ENCODE assay signal across 17 cellular contexts in genomic region chr9:105006514-105006913, GRCh38.
"Had no signal": no experiment of that assay in that cellular context is flagged by ENCODE, and none has a peak within 500 bp of the region (broad histone marks: within the 10 kb centered on the region; RNA-seq: fewer than 3 reads in every experiment).

No MANE protein-coding gene starts in this region.

- H3K27ac Mint-ChIP-seq: activated CD8-positive, alpha-beta T cell treated with anti-CD3 and anti-CD28 coated beads, Interleukin-2, amount 10 ng/mL, durations not matched to agents 7 days and 5 days; activated naive CD4-positive, alpha-beta T cell treated with anti-CD3 and anti-CD28 coated beads for 36 hours; activated T-helper 1 cell treated with anti-CD3 and anti-CD28 coated beads, Interleukin-12 subunit alpha, Interleukin-12 subunit beta, Interleukin-2, Interleukin-4 antibody, amounts not matched to agents 30 ng/mL and 10 ng/mL and 1 ng/mL, durations not matched to agents 14 hours and 24 hours and 36 hours; nephron; T-cell had no signal

- H3K27me3 Mint-ChIP-seq: T-cell had no signal

- H3K4me1 ChIP-seq: esophagus muscularis mucosa had no signal

- H3K9me3 ChIP-seq: adrenal gland, esophagus muscularis mucosa, sigmoid colon, thoracic aorta had no signal

- H3K4me1 Mint-ChIP-seq: nephron had no signal

- H3K9me3 Mint-ChIP-seq: activated naive CD4-positive, alpha-beta T cell treated with anti-CD3 and anti-CD28 coated beads for 36 hours; activated T-helper 1 cell treated with anti-CD3 and anti-CD28 coated beads, Interleukin-12 subunit alpha, Interleukin-12 subunit beta, Interleukin-2, Interleukin-4 antibody, amounts not matched to agents 30 ng/mL and 10 ng/mL and 1 ng/mL, durations not matched to agents 14 hours and 24 hours and 36 hours; nephron; stimulated activated naive CD8-positive, alpha-beta T cell treated with anti-CD3 and anti-CD28 coated beads, Interleukin-15, amount 100 ng/mL, for 72 hours; T-cell had no signal

- H3K36me3 ChIP-seq: adrenal gland, esophagus muscularis mucosa, sigmoid colon, thoracic aorta had no signal

- DNase-seq: activated CD8-positive, alpha-beta memory T cell treated with anti-CD3 and anti-CD28 coated beads, Interleukin-2, amount 50 U/mL, for 48 hours; activated CD8-positive, alpha-beta T cell treated with anti-CD3 and anti-CD28 coated beads, Interleukin-2, amount 10 ng/mL, durations not matched to agents 7 days and 5 days; dorsolateral prefrontal cortex; glutamatergic neuron; stimulated activated CD4-positive, alpha-beta T cell treated with anti-CD3 and anti-CD28 coated beads, Interleukin-4, amount 100 ng/mL, for 4 hours; T1000 had no signal

- H3K27ac ChIP-seq: thoracic aorta, VCaP had no signal

- H3K4me3 Mint-ChIP-seq: activated CD8-positive, alpha-beta T cell treated with anti-CD3 and anti-CD28 coated beads, Interleukin-2, amount 10 ng/mL, durations not matched to agents 7 days and 5 days; activated naive CD4-positive, alpha-beta T cell treated with anti-CD3 and anti-CD28 coated beads for 36 hours; activated T-helper 1 cell treated with anti-CD3 and anti-CD28 coated beads, Interleukin-12 subunit alpha, Interleukin-12 subunit beta, Interleukin-2, Interleukin-4 antibody, amounts not matched to agents 30 ng/mL and 10 ng/mL and 1 ng/mL, durations not matched to agents 14 hours and 24 hours and 36 hours; nephron; stimulated activated naive CD8-positive, alpha-beta T cell treated with anti-CD3 and anti-CD28 coated beads, Interleukin-15, amount 100 ng/mL, for 72 hours; T-cell had no signal

- FAIRE-seq: urothelium cell line had no signal

- ATAC-seq: activated CD8-positive, alpha-beta T cell treated with anti-CD3 and anti-CD28 coated beads, Interleukin-2, amount 10 ng/mL, durations not matched to agents 7 days and 5 days; T-cell had no signal

- H3K36me3 Mint-ChIP-seq: T-cell had no signal

- H3K4me3 ChIP-seq: adrenal gland, dorsolateral prefrontal cortex, esophagus muscularis mucosa, sigmoid colon, thoracic aorta had no signal

- H3K27me3 ChIP-seq: adrenal gland, dorsolateral prefrontal cortex, esophagus muscularis mucosa, sigmoid colon had no signal
